ENCODE assay signal across 12 cellular contexts in genomic region chr18:9106800-9107574, GRCh38. TPM values are rescaled to one million over a fixed set of nuclear protein-coding genes. Genes with fewer than 3 reads are reported as not detected.
DNase-seq lines count a peak whose midpoint lies in the region; ATAC-seq and TF ChIP-seq lines count a peak whose summit lies in the region.
"Had no signal": no experiment of that assay in that cellular context is flagged by ENCODE, and none has a peak within 500 bp of the region (broad histone marks: within the 10 kb centered on the region; RNA-seq: fewer than 3 reads in every experiment).

No MANE protein-coding gene starts in this region.

- no peak overlapping the region for H2AFZ ChIP-seq in KMS-11 (ENCODE audit: low read depth)

- peaks cover 29% of the 10 kb centered on the region for H4K20me1 ChIP-seq in KMS-11 (ENCODE audit: insufficient read depth)

- CTCF ChIA-PET in CD4-positive, alpha-beta memory T cell (lab: Charles Lee; ENCODE audit: partially characterized antibody): interaction anchor here (0.9 to 4.6 kb wide), 3 partner anchors 9 to 34 kb away, joined by 3 to 58 read pairs (median 4); no protein-coding TSS in a partner anchor

- no peak for TF ChIP-seq POLR2A in breast epithelium (IDR thresholded peaks at IDR 0.05)

- peak overlapping the region; percentile 80 to 97 (median 90) for H3K27ac Mint-ChIP-seq in CD4-positive, alpha-beta memory T cell
- no peak overlapping the region for H3K27ac Mint-ChIP-seq in neural crest cell (ENCODE audit: unreplicated experiment)

- no peaks in the 10 kb centered on the region for H3K27me3 ChIP-seq in CD4-positive, alpha-beta memory T cell (ENCODE audit: insufficient read depth, low read length)
- no peaks in the 10 kb centered on the region for H3K27me3 ChIP-seq in KMS-11 (ENCODE audit: insufficient read depth, low read depth)
- H3K27me3 ChIP-seq in breast epithelium: no peaks in the 10 kb centered on the region

- no peak for TF ChIP-seq CTCF in KMS-11 (conservative IDR thresholded peaks at IDR 0.05; ENCODE audit: low read depth, low read length)
- no peak for TF ChIP-seq CTCF in breast epithelium (IDR thresholded peaks at IDR 0.05)
- TF ChIP-seq CTCF in neural crest cell (conservative IDR thresholded peaks at IDR 0.05): no peak

- H3K4me2 ChIP-seq in KMS-11: peak overlapping the region; percentile 99

- H3K4me1 ChIP-seq in CD4-positive, alpha-beta memory T cell (ENCODE audit: insufficient read depth, low read length): peaks cover 86% of the 10 kb centered on the region
- H3K4me1 ChIP-seq in KMS-11 (ENCODE audit: low read depth, poor library complexity, severe bottlenecking) (peaks cover 70% of the 10 kb centered on the region), breast epithelium (peaks cover 11 to 22% of the 10 kb centered on the region in 2 donors)

- H3K27ac ChIP-seq in CD4-positive, alpha-beta memory T cell (ENCODE audit: low read depth, low read length): peak overlapping the region; percentile 82
- peak overlapping the region; percentile 90 for H3K27ac ChIP-seq in KMS-11
- H3K27ac ChIP-seq in breast epithelium: peak overlapping the region; percentile 16 to 43

- ATAC-seq in GM18520 (IDR thresholded peaks at IDR 0.05; ENCODE audit: unreplicated experiment) (no peak), GM18907 (IDR thresholded peaks at IDR 0.05; ENCODE audit: unreplicated experiment) (no peak), GM21529 (IDR thresholded peaks at IDR 0.05; ENCODE audit: unreplicated experiment) (no peak)

- H3K9me3 ChIP-seq in CD4-positive, alpha-beta memory T cell (ENCODE audit: control insufficient read depth in 1 of 2, low read length in 2 of 2): no peaks in the 10 kb centered on the region
- no peaks in the 10 kb centered on the region for H3K9me3 ChIP-seq in breast epithelium

- no peaks in the 10 kb centered on the region for H3K27me3 Mint-ChIP-seq in CD4-positive, alpha-beta memory T cell
- H3K27me3 Mint-ChIP-seq in neural crest cell (ENCODE audit: low read depth): no peaks in the 10 kb centered on the region

- H3K36me3 ChIP-seq in CD4-positive, alpha-beta memory T cell (ENCODE audit: insufficient read depth, low read length): peaks cover 4% of the 10 kb centered on the region
- H3K36me3 ChIP-seq in KMS-11 (ENCODE audit: insufficient read depth) (no peaks in the 10 kb centered on the region), breast epithelium (no peaks in the 10 kb centered on the region)

- peaks cover 0 to 49% of the 10 kb centered on the region in 2 donors for H3K36me3 Mint-ChIP-seq in CD4-positive, alpha-beta memory T cell
- peaks cover 3% of the 10 kb centered on the region for H3K36me3 Mint-ChIP-seq in neural crest cell (ENCODE audit: low read depth)

- POLR2A ChIA-PET in CD4-positive, alpha-beta memory T cell (lab: Charles Lee; ENCODE audit: partially characterized antibody): interaction anchor here (4.3 to 21.8 kb wide), 5 partner anchors 11 to 28 kb away, joined by 19 to 823 read pairs (median 285); partner anchors contain the start of gene ANKRD12

- intact Hi-C loops in CD4-positive, alpha-beta memory T cell (cut with micrococcal nuclease): no loop called here
- intact Hi-C loops in breast epithelium (cut with DNase I; ENCODE audit: low total_unique reads): no loop called here

- peaks cover 55 to 94% (median 75%) of the 10 kb centered on the region in 4 donors for H3K4me1 Mint-ChIP-seq in CD4-positive, alpha-beta memory T cell
- peaks cover 69% of the 10 kb centered on the region for H3K4me1 Mint-ChIP-seq in neural crest cell

- no peaks in the 10 kb centered on the region for H3K9me3 Mint-ChIP-seq in CD4-positive, alpha-beta memory T cell
- no peaks in the 10 kb centered on the region for H3K9me3 Mint-ChIP-seq in neural crest cell

- peaks cover 96% of the 10 kb centered on the region for H3K79me2 ChIP-seq in KMS-11 (ENCODE audit: insufficient read depth, low read depth)

- H3K9ac ChIP-seq in KMS-11: peak overlapping the region; percentile 82

- no peak for DNase-seq in CD4-positive, alpha-beta memory T cell
- DNase-seq in breast epithelium (ENCODE audit: low spot score in 2 of 2): no peak
- no peak for DNase-seq in neural crest cell (ENCODE audit: low read depth, low spot score)
- DNase-seq in activated gamma-delta T cell (lab: John Stamatoyannopoulos, UW): no peak
- DNase-seq: activated CD4-positive, alpha-beta T cell treated with anti-CD3 and anti-CD28 coated beads for 1 hour; DMS79; effector CD8-positive, alpha-beta T cell; NCI-H69 had no signal

- H3K4me3 ChIP-seq in CD4-positive, alpha-beta memory T cell (ENCODE audit: low read length in 2 of 2): peak overlapping the region in 1 of 2 donors; percentile 81
- H3K4me3 ChIP-seq in KMS-11 (IDR thresholded peaks at IDR 0.05; ENCODE audit: insufficient read depth, low read depth, low read length): no peak overlapping the region
- peak overlapping the region in 1 of 3 donors; percentile 2 for H3K4me3 ChIP-seq in breast epithelium

- peak overlapping the region; percentile 89 to 96 (median 94) for H3K4me3 Mint-ChIP-seq in CD4-positive, alpha-beta memory T cell
- H3K4me3 Mint-ChIP-seq in neural crest cell: peak overlapping the region; percentile 96

RNA-seq across cellular contexts. Expression of gene NDUFV2, which starts 4.5 kb away (rescaled TPM):
- 100 to 1,000 TPM; 135 TPM for total RNA-seq in CD4-positive, alpha-beta memory T cell
- polyA plus RNA-seq in CD4-positive, alpha-beta memory T cell: 100 to 1,000 TPM; 213 to 281 TPM
- total RNA-seq in breast epithelium (100 to 1,000 TPM; 106 to 116 (median 113) TPM), neural crest cell (143 and 144 TPM in 2 replicates)

RNA-seq across cellular contexts. Expression of gene ANKRD12, which starts 29.6 kb away (rescaled TPM):
- total RNA-seq in CD4-positive, alpha-beta memory T cell: 100 to 1,000 TPM; 262 to 280 TPM
- polyA plus RNA-seq in CD4-positive, alpha-beta memory T cell: 100 to 1,000 TPM in 1 of 2 donors, 10 to 100 TPM in 1; 10.7 to 141 TPM
- total RNA-seq in breast epithelium (10 to 100 TPM; 47.7 to 66.9 (median 51.5) TPM), neural crest cell (30.2 and 30.9 TPM in 2 replicates)

Comparison
In these comparisons a context has a peak if more than half of its experiments do, and no peak if none do; other contexts are left out.
1. H3K27ac ChIP-seq: peak in every context shown above with its lines; median percentile 90 in KMS-11; 82 in CD4-positive, alpha-beta memory T cell; 30 in breast epithelium.